ENCODE assay signal across 10 cellular contexts in the genomic region with DNA sequence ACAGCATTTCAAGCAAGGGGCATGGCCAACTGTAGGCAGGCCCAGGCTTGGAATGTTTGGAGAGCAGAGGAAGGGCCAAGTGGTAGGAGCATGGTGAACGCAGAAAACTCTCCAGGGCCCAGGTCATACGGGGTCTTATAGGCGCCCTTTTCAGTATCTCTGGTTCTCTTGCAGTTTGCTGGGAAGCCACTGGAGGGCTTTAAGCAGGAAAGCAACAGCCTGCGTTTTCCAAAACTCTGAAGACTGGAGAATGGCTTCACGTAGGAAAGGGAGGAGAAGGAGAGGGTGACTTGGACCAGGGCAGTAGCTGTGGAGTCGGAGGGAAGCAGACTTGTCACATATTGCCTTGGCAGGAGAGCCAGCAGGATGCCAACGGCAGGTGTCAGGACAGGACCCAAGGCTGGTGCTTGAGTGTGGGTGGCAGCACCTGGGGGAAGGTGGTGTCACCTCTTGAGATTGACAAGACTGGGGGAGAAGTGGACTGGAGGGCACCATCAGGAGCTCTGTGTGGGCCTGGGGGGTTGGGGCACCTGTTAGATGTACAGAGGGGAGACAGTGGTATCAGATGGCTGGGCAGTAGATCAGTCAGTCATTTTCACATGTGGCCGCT. TPM values are rescaled to one million over a fixed set of nuclear protein-coding genes. Genes with fewer than 3 reads are reported as not detected.
A peak's percentile ranks its signal among the peaks of the same experiment; 100 is the strongest.
DNase-seq lines count a peak whose midpoint lies in the region; ATAC-seq and TF ChIP-seq lines count a peak whose summit lies in the region.
"Had no signal": no experiment of that assay in that cellular context is flagged by ENCODE, and none has a peak within 500 bp of the region (broad histone marks: within the 10 kb centered on the region; RNA-seq: fewer than 3 reads in every experiment).

No MANE protein-coding gene starts in this region.

- peak; percentile 52 to 53 for DNase-seq in cardiac muscle cell (ENCODE audit: low read depth in 1 of 2, low spot score in 1 of 2)
- DNase-seq in Right ventricle myocardium inferior (ENCODE audit: missing footprints) = no peak
- peak; percentile 40 for DNase-seq in SK-N-DZ (ENCODE audit: low spot score)
- DNase-seq in iPS DF 19.7 (ENCODE audit: low read depth, low spot score) = peak; percentile 5
- no peak for DNase-seq in upper lobe of right lung
- DNase-seq in NCI-H1417 treated with DMSO at 0.1 percent for 48 hours (lab: John Stamatoyannopoulos, UW) = no peak
- DNase-seq in UCSD-AML1 (lab: John Stamatoyannopoulos, UW; ENCODE audit: unreplicated experiment) = no peak
- DNase-seq: T-helper 1 cell had no signal

- H3K27ac ChIP-seq in cardiac muscle cell (no peak overlapping the region), upper lobe of right lung (no peak overlapping the region)

- peak; percentile 60 for TF ChIP-seq CTCF in cardiac muscle cell (IDR thresholded peaks at IDR 0.05; ENCODE audit: low read depth, low read length)
- TF ChIP-seq CTCF in upper lobe of right lung (IDR thresholded peaks at IDR 0.05) = peak; percentile 48

- intact Hi-C loops in Right ventricle myocardium inferior (cut with DNase I) (no loop called here), upper lobe of right lung (cut with DNase I) (no loop called here)

- H3K9me3 ChIP-seq in cardiac muscle cell (ENCODE audit: low read depth) (no peaks in the 10 kb centered on the region), upper lobe of right lung (no peaks in the 10 kb centered on the region)

- H3K4me1 ChIP-seq in cardiac muscle cell (ENCODE audit: low read depth) = no peaks in the 10 kb centered on the region
- no peaks in the 10 kb centered on the region for H3K4me1 ChIP-seq in upper lobe of right lung

- H3K27me3 ChIP-seq in cardiac muscle cell (no peaks in the 10 kb centered on the region), upper lobe of right lung (no peaks in the 10 kb centered on the region)

- H3K36me3 ChIP-seq in cardiac muscle cell (no peaks in the 10 kb centered on the region), upper lobe of right lung (no peaks in the 10 kb centered on the region)

- H3K4me3 ChIP-seq in cardiac muscle cell (no peak overlapping the region), upper lobe of right lung (no peak overlapping the region)

- ATAC-seq in Right ventricle myocardium inferior = no peak
- peak; percentile 52 for ATAC-seq in upper lobe of right lung
- no peak for ATAC-seq in HG02884 (IDR thresholded peaks at IDR 0.05; ENCODE audit: unreplicated experiment)

RNA-seq across cellular contexts. Expression of a gene that starts 21.9 kb away (rescaled TPM):
- total RNA-seq in cardiac muscle cell (not detected in 2 replicates), Right ventricle myocardium inferior (13.0 TPM), upper lobe of right lung (not detected)
- polyA plus RNA-seq in cardiac muscle cell = not detected in 2 replicates
- 1.1 TPM in 1 of 2 replicates, not detected in the other for polyA plus RNA-seq in SK-N-DZ (2014; cell fraction: cytosol; rRNA removed)
- 0.28 TPM in 1 of 2 replicates, not detected in the other for polyA plus RNA-seq in SK-N-DZ (2014; cell fraction: nucleus; rRNA removed)

RNA-seq across cellular contexts. Expression of a gene that starts 22.6 kb away (rescaled TPM):
- total RNA-seq in cardiac muscle cell = not detected in 2 replicates
- polyA plus RNA-seq in cardiac muscle cell = not detected in 2 replicates
- not detected for total RNA-seq in Right ventricle myocardium inferior
- not detected in 2 replicates for polyA plus RNA-seq in SK-N-DZ (2014; cell fraction: cytosol; rRNA removed)
- not detected in 2 replicates for polyA plus RNA-seq in SK-N-DZ (2014; cell fraction: nucleus; rRNA removed)
- not detected for total RNA-seq in upper lobe of right lung
- total RNA-seq: frontal cortex had no signal

RNA-seq across cellular contexts. Expression of a gene that starts 56.9 kb away (rescaled TPM):
- 405 and 447 TPM in 2 replicates for total RNA-seq in cardiac muscle cell
- 250 and 341 TPM in 2 replicates for polyA plus RNA-seq in cardiac muscle cell
- 253 TPM for total RNA-seq in Right ventricle myocardium inferior
- polyA plus RNA-seq in SK-N-DZ (2014; cell fraction: cytosol; rRNA removed) = 118 and 164 TPM in 2 replicates
- polyA plus RNA-seq in SK-N-DZ (2014; cell fraction: nucleus; rRNA removed) = 267 and 369 TPM in 2 replicates
- total RNA-seq in upper lobe of right lung = 1,252 TPM

Comparison
In these comparisons a context has a peak if more than half of its experiments do, and no peak if none do; other contexts are left out.
1. DNase-seq: peak in cardiac muscle cell (2 of 2), SK-N-DZ (single experiment) and iPS DF 19.7 (single experiment); none in Right ventricle myocardium inferior (single experiment), upper lobe of right lung (single experiment), NCI-H1417 treated with DMSO at 0.1 percent for 48 hours (single experiment) and UCSD-AML1 (single experiment).
2. RNA of a gene that starts 21.9 kb away (total RNA-seq): 13.0 TPM in Right ventricle myocardium inferior (single experiment); not detected in upper lobe of right lung (single experiment) and not detected in cardiac muscle cell; every median in the first group is over 10 times any median in the second.